Comparison of ENCODE assay signal across 1 cellular context in genomic region chr2:11655495-11655894, GRCh38.
TF ChIP-seq lines count a peak whose summit lies in the region.

No MANE protein-coding gene starts in this region.

TF ChIP-seq in HepG2, 621 proteins besides CTCF, POLR2A, EP300 and RAD21 (continued from another document):
- TF ChIP-seq, protein P1, sequence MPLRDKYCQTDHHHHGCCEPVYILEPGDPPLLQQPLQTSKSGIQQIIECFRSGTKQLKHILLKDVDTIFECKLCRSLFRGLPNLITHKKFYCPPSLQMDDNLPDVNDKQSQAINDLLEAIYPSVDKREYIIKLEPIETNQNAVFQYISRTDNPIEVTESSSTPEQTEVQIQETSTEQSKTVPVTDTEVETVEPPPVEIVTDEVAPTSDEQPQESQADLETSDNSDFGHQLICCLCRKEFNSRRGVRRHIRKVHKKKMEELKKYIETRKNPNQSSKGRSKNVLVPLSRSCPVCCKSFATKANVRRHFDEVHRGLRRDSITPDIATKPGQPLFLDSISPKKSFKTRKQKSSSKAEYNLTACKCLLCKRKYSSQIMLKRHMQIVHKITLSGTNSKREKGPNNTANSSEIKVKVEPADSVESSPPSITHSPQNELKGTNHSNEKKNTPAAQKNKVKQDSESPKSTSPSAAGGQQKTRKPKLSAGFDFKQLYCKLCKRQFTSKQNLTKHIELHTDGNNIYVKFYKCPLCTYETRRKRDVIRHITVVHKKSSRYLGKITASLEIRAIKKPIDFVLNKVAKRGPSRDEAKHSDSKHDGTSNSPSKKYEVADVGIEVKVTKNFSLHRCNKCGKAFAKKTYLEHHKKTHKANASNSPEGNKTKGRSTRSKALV (CRISPR knock-in tag; IDR thresholded peaks at IDR 0.05), result no peak
- peak; percentile 74; the same call in 1 of the 2 replicates for TF ChIP-seq ZNF7 (CRISPR knock-in tag; IDR thresholded peaks at IDR 0.05)
- TF ChIP-seq SSRP1 (CRISPR knock-in tag; IDR thresholded peaks at IDR 0.05), result no peak
- TF ChIP-seq ZSCAN20 (CRISPR knock-in tag; IDR thresholded peaks at IDR 0.05; ENCODE audit: borderline replicate concordance), result no peak
- no peak for TF ChIP-seq AGO1 (IDR thresholded peaks at IDR 0.05; ENCODE audit: low read depth, low read length, poor library complexity, severe bottlenecking)
- TF ChIP-seq MAFG (CRISPR knock-in tag; IDR thresholded peaks at IDR 0.05), result no peak
- TF ChIP-seq ZBTB7B (CRISPR knock-in tag; IDR thresholded peaks at IDR 0.05), result no peak
- TF ChIP-seq NR2F2 (IDR thresholded peaks at IDR 0.05; ENCODE audit: borderline replicate concordance, low read depth), result no peak
- TF ChIP-seq ZNF264 (CRISPR knock-in tag; IDR thresholded peaks at IDR 0.05), result no peak
TF ChIP-seq in HepG2: peak in this region for 3.
